8 cellular contexts compared by ENCODE assay signal in the genomic region with DNA sequence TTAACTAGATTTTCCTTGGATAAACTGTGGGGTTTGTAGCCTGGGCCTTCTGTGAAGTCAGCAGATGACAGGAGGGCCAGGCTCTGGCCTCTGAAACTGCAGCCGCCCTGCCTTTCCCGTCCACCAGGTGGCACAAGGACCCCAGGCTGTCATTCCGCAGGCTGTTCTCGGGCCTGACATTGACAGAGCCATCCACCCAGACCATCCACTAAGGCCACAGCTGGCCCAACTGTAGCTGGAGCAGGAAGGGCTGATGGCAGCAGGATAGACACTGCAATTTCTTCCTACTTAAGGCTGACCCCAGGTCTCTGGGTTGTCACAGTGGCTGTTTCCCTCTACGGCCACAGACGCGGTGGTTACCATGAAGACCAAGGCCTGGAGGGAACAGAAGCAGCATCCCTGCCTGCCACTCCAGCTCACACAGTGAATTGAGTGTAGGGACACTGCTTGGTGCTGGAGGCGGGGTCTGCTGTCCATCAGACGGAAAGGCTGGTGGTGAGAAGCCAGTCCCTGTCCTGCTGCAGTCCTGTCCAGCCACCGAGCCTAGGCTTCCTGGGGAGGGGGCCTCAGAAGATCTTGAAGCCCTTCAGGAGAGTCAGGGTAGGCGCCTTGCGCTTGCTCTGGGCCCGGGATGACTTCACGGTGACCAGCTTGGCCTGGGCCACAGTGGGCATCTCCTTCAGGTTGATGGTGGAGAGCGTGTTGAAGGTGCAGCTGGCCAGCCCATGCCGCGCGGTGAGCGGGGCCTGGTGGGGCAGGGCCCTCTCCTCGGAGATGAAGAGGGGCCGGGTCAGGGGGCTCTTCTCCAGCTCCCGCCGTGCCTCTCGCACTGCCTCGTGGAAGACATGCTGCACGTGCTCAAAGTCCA. TPM values are rescaled to one million over a fixed set of nuclear protein-coding genes. Genes with fewer than 3 reads are reported as not detected.
DNase-seq lines count a peak whose midpoint lies in the region; ATAC-seq and TF ChIP-seq lines count a peak whose summit lies in the region.

No MANE protein-coding gene starts in this region.

- no peak for TF ChIP-seq POLR2A in transverse colon (IDR thresholded peaks at IDR 0.05)

- DNase-seq in Calu3 (peak; percentile 88), fibroblast of pulmonary artery (ENCODE audit: low read depth) (peak; percentile 78), neural progenitor cell (ENCODE audit: low spot score) (peak; percentile 81), transverse colon (peak; percentile 79)
- peak; percentile 72 to 78 for DNase-seq in activated T-cell treated with anti-CD3 and anti-CD28 coated beads, Interleukin-2, amount 50 U/mL, for 48 hours

- H2AFZ ChIP-seq in OCI-LY3 (ENCODE audit: low read depth, low read length), result no peak overlapping the region
- no peak overlapping the region for H2AFZ ChIP-seq in neural progenitor cell (replicated peaks)

- H3K36me3 Mint-ChIP-seq in Calu3 (ENCODE audit: insufficient read depth, unreplicated experiment) (peaks cover 27% of the 10 kb centered on the region), neural progenitor cell (no peaks in the 10 kb centered on the region)

- CTCF ChIA-PET in Calu3 (lab: Charles Lee), result interaction anchor here (0.6 to 3.1 kb wide), 11 partner anchors 11 to 85 kb away, joined by 3 to 14 read pairs (median 8); a partner anchor contains a TSS

- H3K9me3 ChIP-seq in OCI-LY3 (ENCODE audit: insufficient read depth, low read length), result no peaks in the 10 kb centered on the region
- no peaks in the 10 kb centered on the region for H3K9me3 ChIP-seq in neural progenitor cell (ENCODE audit: low read depth)
- no peaks in the 10 kb centered on the region for H3K9me3 ChIP-seq in transverse colon

- peaks cover 10% of the 10 kb centered on the region for H3K4me1 ChIP-seq in OCI-LY3 (ENCODE audit: low read length)
- no peaks in the 10 kb centered on the region for H3K4me1 ChIP-seq in neural progenitor cell
- H3K4me1 ChIP-seq in transverse colon, result peaks cover 10 to 34% (median 19%) of the 10 kb centered on the region in 4 donors

- H3F3A ChIP-seq in neural progenitor cell (ENCODE audit: low read depth), result peaks cover 2% of the 10 kb centered on the region

- no peak overlapping the region for H3K9ac ChIP-seq in OCI-LY3 (ENCODE audit: low read length)
- no peak overlapping the region for H3K9ac ChIP-seq in neural progenitor cell

- ATAC-seq in HG02885 (IDR thresholded peaks at IDR 0.05; ENCODE audit: poor library complexity, unreplicated experiment) (peak; percentile 63), HG02763 (IDR thresholded peaks at IDR 0.05; ENCODE audit: unreplicated experiment) (no peak)

- no peak overlapping the region for H3K4me3 ChIP-seq in OCI-LY3 (ENCODE audit: low read length)
- no peak overlapping the region for H3K4me3 ChIP-seq in fibroblast of pulmonary artery (replicated peaks; ENCODE audit: low read depth, low read length)
- no peak overlapping the region for H3K4me3 ChIP-seq in neural progenitor cell
- H3K4me3 ChIP-seq in transverse colon, result no peak overlapping the region

- 71% methylated on average over 18 of the region's 26 CpGs; no CpG with 5 or more reads in 1 of the 2 donors for WGBS in transverse colon (ENCODE audit: low coverage in 1 of 2), 2 donors

- intact Hi-C loops in Calu3 (cut with micrococcal nuclease; ENCODE audit: unreplicated experiment) (loop anchor here (1.0 to 2.0 kb wide), 3 partner anchors 24 to 47 kb away; no protein-coding TSS in a partner anchor), transverse colon (cut with DNase I; ENCODE audit: low total_unique reads) (loop anchor here (1.0 kb wide), 1 partner anchor 24 kb away; no protein-coding TSS in a partner anchor)

- H4K20me1 ChIP-seq in OCI-LY3 (ENCODE audit: insufficient read depth, low read length) (no peaks in the 10 kb centered on the region), neural progenitor cell (ENCODE audit: low read depth) (peaks cover 8% of the 10 kb centered on the region)

- H3K4me1 Mint-ChIP-seq in Calu3 (ENCODE audit: low read depth, unreplicated experiment) (peaks cover 49% of the 10 kb centered on the region), neural progenitor cell (peaks cover 26% of the 10 kb centered on the region)

- H3K79me2 ChIP-seq in OCI-LY3 (ENCODE audit: low read length), result no peaks in the 10 kb centered on the region
- no peaks in the 10 kb centered on the region for H3K79me2 ChIP-seq in neural progenitor cell (ENCODE audit: low read depth)

- BruUV-seq in Calu3 (replicated peaks; lab: Mats Ljungman, UMichigan), result no TSS peak

- H3K27ac ChIP-seq in OCI-LY3 (ENCODE audit: low read length), result no peak overlapping the region
- no peak overlapping the region for H3K27ac ChIP-seq in neural progenitor cell
- H3K27ac ChIP-seq in transverse colon, result peak overlapping the region; percentile 36 to 60 (median 40)

- in situ Hi-C loops in transverse colon (cut with MboI; ENCODE audit: low pct_ligation_motif_present in 1 of 4, low pct_unique_long_range_greater_than_20kb in 1 of 4, low sequenced_read_pairs in 3 of 4), result no loop called here

- H3K9me3 Mint-ChIP-seq in Calu3 (ENCODE audit: low read depth, unreplicated experiment) (no peaks in the 10 kb centered on the region), neural progenitor cell (no peaks in the 10 kb centered on the region)

- H3K4me3 Mint-ChIP-seq in Calu3 (ENCODE audit: low read depth, unreplicated experiment) (no peak overlapping the region), neural progenitor cell (no peak overlapping the region)

- TF ChIP-seq CTCF in Calu3 (IDR thresholded peaks at IDR 0.05; ENCODE audit: unreplicated experiment) (peak; percentile 91), OCI-LY3 (IDR thresholded peaks at IDR 0.05; ENCODE audit: low read depth, low read length) (peak; percentile 85), fibroblast of pulmonary artery (IDR thresholded peaks at IDR 0.05; ENCODE audit: low read length, missing control alignments) (peak; percentile 95), neural progenitor cell (IDR thresholded peaks at IDR 0.05) (peak; percentile 91), transverse colon (IDR thresholded peaks at IDR 0.05) (peak; percentile 85 to 97 (median 93))

- H3K27me3 Mint-ChIP-seq in Calu3 (ENCODE audit: unreplicated experiment), result peaks cover 13% of the 10 kb centered on the region
- no peaks in the 10 kb centered on the region for H3K27me3 Mint-ChIP-seq in neural progenitor cell (ENCODE audit: insufficient read depth, low read depth)

- H3K27me3 ChIP-seq in OCI-LY3 (ENCODE audit: low read depth, low read length), result no peaks in the 10 kb centered on the region
- peaks cover 9% of the 10 kb centered on the region for H3K27me3 ChIP-seq in neural progenitor cell
- no peaks in the 10 kb centered on the region for H3K27me3 ChIP-seq in transverse colon

- H3K36me3 ChIP-seq in OCI-LY3 (replicated peaks; ENCODE audit: low read depth, low read length) (no peaks in the 10 kb centered on the region), neural progenitor cell (no peaks in the 10 kb centered on the region), transverse colon (no peaks in the 10 kb centered on the region)

- no peak overlapping the region for H3K4me2 ChIP-seq in OCI-LY3 (ENCODE audit: low read length)
- H3K4me2 ChIP-seq in neural progenitor cell, result no peak overlapping the region

- no peak for TF ChIP-seq EP300 in transverse colon (IDR thresholded peaks at IDR 0.05; ENCODE audit: low read depth)

- no peak overlapping the region for H3K27ac Mint-ChIP-seq in Calu3 (ENCODE audit: unreplicated experiment)
- no peak overlapping the region for H3K27ac Mint-ChIP-seq in neural progenitor cell

RNA-seq across cellular contexts. Expression of a gene that starts 9.4 kb away (rescaled TPM):
- total RNA-seq in Calu3 (2022), result not detected in 2 replicates
- total RNA-seq in neural progenitor cell (ENCODE audit: low replicate concordance), result not detected in 2 replicates
- 100 to 1,000 TPM in 2 of 4 donors, 10 to 100 TPM in 1, 1 to 10 TPM in 1; 3.4 to 150 (median 121) TPM for total RNA-seq in transverse colon

RNA-seq across cellular contexts. Expression of a gene that starts 13.2 kb away (rescaled TPM):
- 0.12 and 0.39 TPM in 2 replicates for total RNA-seq in Calu3 (2022)
- total RNA-seq in neural progenitor cell (ENCODE audit: low replicate concordance), result 5.8 and 7.7 TPM in 2 replicates
- 10 to 100 TPM; 13.9 to 46.8 (median 16.4) TPM for total RNA-seq in transverse colon

RNA-seq across cellular contexts. Expression of a gene that starts 22.0 kb away (rescaled TPM):
- total RNA-seq in Calu3 (2022) (not detected in 2 replicates), neural progenitor cell (ENCODE audit: low replicate concordance) (not detected in 2 replicates), transverse colon (not detected)

RNA-seq across cellular contexts. Expression of a gene that starts 25.1 kb away (rescaled TPM):
- 18.9 and 27.6 TPM in 2 replicates for total RNA-seq in Calu3 (2022)
- 22.2 and 30.3 TPM in 2 replicates for total RNA-seq in neural progenitor cell (ENCODE audit: low replicate concordance)
- 10 to 100 TPM in 3 of 4 donors, 1 to 10 TPM in 1; 9.8 to 40.5 (median 31.0) TPM for total RNA-seq in transverse colon

Comparison
In these comparisons a context has a peak if more than half of its experiments do, and no peak if none do; other contexts are left out.
1. H3K27ac ChIP-seq: peak in transverse colon (4 of 4); none in OCI-LY3 (single experiment) and neural progenitor cell (single experiment).
2. Peak in every context shown above with its lines, with median percentiles within 50 percentile points of each other: DNase-seq and CTCF ChIP-seq.